ENCODE assay signal across 16 cellular contexts in the genomic region with DNA sequence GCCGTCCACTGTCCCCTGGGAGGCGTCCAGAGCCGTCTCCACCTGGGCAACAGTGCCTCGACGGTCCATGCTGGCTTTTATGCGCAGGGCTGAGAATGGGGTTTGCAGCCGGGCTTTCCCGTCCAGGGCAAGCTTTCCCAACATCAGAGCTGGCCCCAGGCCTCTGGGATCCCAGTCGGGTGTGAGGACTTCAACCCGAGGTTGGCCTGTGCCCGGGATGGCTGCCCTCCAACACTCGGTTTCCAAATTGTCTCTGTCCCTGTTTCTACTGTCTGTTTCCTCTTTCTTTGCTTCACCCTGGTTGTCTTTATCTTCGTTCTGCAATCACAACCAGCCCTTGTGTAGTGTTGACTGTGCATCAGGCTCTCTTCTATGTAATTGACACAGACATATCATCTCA. TPM values are rescaled to one million over a fixed set of nuclear protein-coding genes. Genes with fewer than 3 reads are reported as not detected.
DNase-seq lines count a peak whose midpoint lies in the region; ATAC-seq and TF ChIP-seq lines count a peak whose summit lies in the region.
"Had no signal": no experiment of that assay in that cellular context is flagged by ENCODE, and none has a peak within 500 bp of the region (broad histone marks: within the 10 kb centered on the region; RNA-seq: fewer than 3 reads in every experiment).

A gene (minus strand): TSS at position 51 of the 400 bp plus-strand sequence.

- H3K4me1 ChIP-seq in HUES48 (ENCODE audit: control insufficient read depth, insufficient read depth, low read length) (no peaks in the 10 kb centered on the region), lower lobe of right lung (peaks cover 10% of the 10 kb centered on the region), suprapubic skin (peaks cover 13% of the 10 kb centered on the region)
- H3K4me1 ChIP-seq: colonic mucosa had no signal

- TF ChIP-seq POLR2A in suprapubic skin (IDR thresholded peaks at IDR 0.05), result no peak

- 77% methylated on average over 13 of the region's 13 CpGs for whole genome bisulfite sequencing in suprapubic skin

- intact Hi-C loops in lower lobe of right lung (cut with DNase I), result no loop called here

- H3K9me3 ChIP-seq in HUES48 (ENCODE audit: control insufficient read depth, insufficient read depth, low read length) (no peaks in the 10 kb centered on the region), lower lobe of right lung (no peaks in the 10 kb centered on the region), suprapubic skin (no peaks in the 10 kb centered on the region)
- H3K9me3 ChIP-seq: colonic mucosa had no signal

- TF ChIP-seq CTCF in coronary artery (IDR thresholded peaks at IDR 0.05) (no peak), lower lobe of right lung (IDR thresholded peaks at IDR 0.05) (no peak), suprapubic skin (IDR thresholded peaks at IDR 0.05) (no peak)

- H3K27ac ChIP-seq in HUES48 (ENCODE audit: low read depth, low read length) (no peak within 1 kb of the TSS), coronary artery (no peak within 1 kb of the TSS), lower lobe of right lung (no peak within 1 kb of the TSS), suprapubic skin (no peak within 1 kb of the TSS)
- H3K27ac ChIP-seq: colonic mucosa had no signal

- no peak within 1 kb of the TSS for H3K9ac ChIP-seq in HUES48 (ENCODE audit: low read depth, low read length)

- ATAC-seq in lower lobe of right lung (no peak), HG02678 (IDR thresholded peaks at IDR 0.05; ENCODE audit: unreplicated experiment) (no peak)
- ATAC-seq: HCT116 had no signal

- no peak for TF ChIP-seq EP300 in suprapubic skin (IDR thresholded peaks at IDR 0.05)

- H3K36me3 ChIP-seq in HUES48 (ENCODE audit: control insufficient read depth, insufficient read depth, low read length), result no peaks in the 10 kb centered on the region
- no peaks in the 10 kb centered on the region for H3K36me3 ChIP-seq in lower lobe of right lung
- H3K36me3 ChIP-seq in suprapubic skin, result no peaks in the 10 kb centered on the region
- H3K36me3 ChIP-seq: colonic mucosa had no signal

- H3K4me3 ChIP-seq in HUES48 (ENCODE audit: low read depth, low read length) (peak within 1 kb of the TSS; percentile 50; the same call in 1 of the 2 replicates), coronary artery (peak within 1 kb of the TSS; percentile 57), lower lobe of right lung (peak within 1 kb of the TSS; percentile 19), suprapubic skin (peak within 1 kb of the TSS; percentile 15)
- H3K4me3 ChIP-seq: colonic mucosa had no signal

- H3K27me3 ChIP-seq in HUES48 (ENCODE audit: control insufficient read depth, insufficient read depth, low read length), result peaks cover 52% of the 10 kb centered on the region
- H3K27me3 ChIP-seq in lower lobe of right lung (ENCODE audit: low read depth), result peaks cover 45% of the 10 kb centered on the region
- H3K27me3 ChIP-seq in suprapubic skin, result peaks cover 38% of the 10 kb centered on the region

- DNase-seq in coronary artery (ENCODE audit: low spot score), result no peak
- no peak for DNase-seq in lower lobe of right lung
- DNase-seq in suprapubic skin (ENCODE audit: low spot score in 2 of 2), result no peak
- DNase-seq in T-helper 1 cell, result no peak
- DNase-seq in islet precursor cell, result no peak
- DNase-seq: activated CD8-positive, alpha-beta memory T cell treated with anti-CD3 and anti-CD28 coated beads, Interleukin-2, amount 50 U/mL, for 4 hours; activated naive CD4-positive, alpha-beta T cell treated with Interleukin-2 at 50 U/mL for 16 hours; colonic mucosa; erythroblast; NCI-H1694 had no signal

RNA-seq across cellular contexts. Expression of the gene that starts here (rescaled TPM):
- total RNA-seq in lower lobe of right lung (not detected), suprapubic skin (not detected)
- total RNA-seq: colonic mucosa, glomerular endothelial cell, M059J, renal cortical epithelial cell had no signal
